8 cellular contexts compared by ENCODE assay signal in the genomic region with DNA sequence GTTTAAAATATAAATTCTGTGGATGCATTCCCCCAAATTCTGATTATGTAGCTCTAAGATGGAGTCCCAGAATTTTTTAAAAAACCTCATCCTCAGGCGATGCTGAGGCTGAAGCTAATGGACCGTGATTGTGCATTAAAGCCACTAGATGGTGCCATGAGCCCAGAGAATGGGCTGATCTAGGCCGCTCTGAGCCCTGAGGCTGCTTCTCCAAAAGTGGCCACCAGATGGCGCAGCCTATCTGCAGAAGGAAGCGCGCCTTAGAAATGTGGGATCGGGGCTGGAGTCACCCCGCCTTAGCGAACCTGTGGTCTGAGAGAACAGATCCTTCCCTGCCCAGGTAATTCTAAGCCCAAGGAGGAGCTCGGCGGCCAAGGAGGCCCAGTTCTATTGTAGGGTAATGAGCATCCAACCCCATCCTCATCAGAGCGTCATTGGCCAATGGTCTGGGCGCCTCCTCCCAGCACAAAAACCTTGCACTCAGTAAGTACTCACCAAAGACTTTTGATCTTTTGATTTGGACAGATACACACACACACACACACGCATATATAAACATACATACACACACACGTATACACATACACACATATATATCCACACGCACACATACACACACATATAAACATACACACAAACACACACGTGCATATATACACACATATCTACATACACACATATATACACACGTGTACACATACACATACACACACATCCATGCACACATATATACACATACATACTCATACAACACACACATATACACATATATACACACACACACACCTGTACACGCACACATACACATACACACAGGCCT. TPM values are rescaled to one million over a fixed set of nuclear protein-coding genes. Genes with fewer than 3 reads are reported as not detected.
DNase-seq lines count a peak whose midpoint lies in the region; ATAC-seq, FAIRE-seq and TF ChIP-seq lines count a peak whose summit lies in the region.

No MANE protein-coding gene starts in this region.

- peak; percentile 92 for FAIRE-seq in GM18507 (lab: Jason Lieb, UNC)
- peak; percentile 73 for FAIRE-seq in TTC549 (lab: Jason Lieb, UNC)

- H3K36me3 ChIP-seq in A673 (ENCODE audit: insufficient read depth, low read length, poor library complexity, severe bottlenecking): no peaks in the 10 kb centered on the region
- H3K36me3 ChIP-seq in body of pancreas (replicated peaks in 1 of 2; ENCODE audit: insufficient read depth in 1 of 2, low read depth in 2 of 2): no peaks in the 10 kb centered on the region

- peak; percentile 91 for ATAC-seq in HG02943 (IDR thresholded peaks at IDR 0.05; ENCODE audit: low read depth, unreplicated experiment)
- ATAC-seq in body of pancreas: peak; percentile 88

- POLR2A ChIA-PET in A673 (lab: Charles Lee; ENCODE audit: low non-redundant PET): no interaction called here

- no TSS peak for BruUV-seq in A673 (replicated peaks; lab: Mats Ljungman, UMichigan)

- H3K4me3 ChIP-seq in A673 (ENCODE audit: low read depth, low read length, poor library complexity, severe bottlenecking) (no peak overlapping the region), body of pancreas (no peak overlapping the region)

- H3K27ac ChIP-seq in A673 (ENCODE audit: low read depth, low read length, poor library complexity, severe bottlenecking) (no peak overlapping the region), body of pancreas (no peak overlapping the region)

- WGBS in body of pancreas, 2 donors: 21 to 40% methylated on average over 13 to 19 of the region's 19 CpGs

- peaks cover 2% of the 10 kb centered on the region for H3K4me1 ChIP-seq in A673 (ENCODE audit: insufficient read depth, low read length, poor library complexity, severe bottlenecking)
- H3K4me1 ChIP-seq in body of pancreas: peaks cover 5% of the 10 kb centered on the region

- intact Hi-C loops in A673 (cut with micrococcal nuclease; ENCODE audit: unreplicated experiment): loop anchor here (1.0 to 2.0 kb wide), 4 partner anchors 78 to 856 kb away; no protein-coding TSS in a partner anchor
- intact Hi-C loops in body of pancreas (cut with DNase I): loop anchor here (10.0 kb wide), 1 partner anchor 380 kb away; no protein-coding TSS in a partner anchor

- CTCF ChIA-PET in A673 (lab: Charles Lee): interaction anchor here (0.6 to 2.4 kb wide), 16 partner anchors 22 to 1916 kb away, joined by 3 to 14 read pairs (median 4); partner anchors contain the start of gene CES1

- TF ChIP-seq CTCF in A673 (conservative IDR thresholded peaks at IDR 0.05; ENCODE audit: low read depth, low read length) (peak; percentile 100), body of pancreas (IDR thresholded peaks at IDR 0.05) (peak; percentile 99 to 100 (median 100))

- TF ChIP-seq POLR2A in body of pancreas (IDR thresholded peaks at IDR 0.05): no peak

- H3K27me3 ChIP-seq in A673 (replicated peaks; ENCODE audit: insufficient read depth, low read depth, low read length, poor library complexity) (no peaks in the 10 kb centered on the region), body of pancreas (no peaks in the 10 kb centered on the region)

- H3K9me3 ChIP-seq in A673 (ENCODE audit: low read depth, low read length, poor library complexity, severe bottlenecking) (no peaks in the 10 kb centered on the region), body of pancreas (no peaks in the 10 kb centered on the region)

- DNase-seq in A673 (ENCODE audit: low spot score) (peak; percentile 86), GM18507 (ENCODE audit: extremely low spot score, insufficient read length, low read depth) (peak; percentile 72), NCI-H1694 (lab: John Stamatoyannopoulos, UW) (peak; percentile 86), body of pancreas (peak; percentile 90 to 94 (median 91)), iPS-NIHi11 (ENCODE audit: low spot score) (peak; percentile 84)
- peak; percentile 73 to 88 (median 78) for DNase-seq in stimulated activated CD4-positive, alpha-beta T cell treated with anti-CD3 and anti-CD28 coated beads, Interleukin-12 subunit alpha, Interleukin-12 subunit beta, amount 100 ng/mL, for 48 hours (ENCODE audit: low read depth in 2 of 3, low spot score in 1 of 3)

RNA-seq across cellular contexts. Expression of gene MMP2, which starts 13.7 kb away (rescaled TPM):
- total RNA-seq in A673 (2021): 36.2 and 48.3 TPM in 2 replicates
- total RNA-seq in body of pancreas: 10 to 100 TPM; 58.7 to 76.0 TPM

RNA-seq across cellular contexts. Expression of gene LPCAT2, which starts 43.6 kb away (rescaled TPM):
- 8.2 and 11.6 TPM in 2 replicates for total RNA-seq in A673 (2021)
- 1 to 10 TPM; 3.3 to 9.1 TPM for total RNA-seq in body of pancreas
